8 cellular contexts compared by ENCODE assay signal in the genomic region with DNA sequence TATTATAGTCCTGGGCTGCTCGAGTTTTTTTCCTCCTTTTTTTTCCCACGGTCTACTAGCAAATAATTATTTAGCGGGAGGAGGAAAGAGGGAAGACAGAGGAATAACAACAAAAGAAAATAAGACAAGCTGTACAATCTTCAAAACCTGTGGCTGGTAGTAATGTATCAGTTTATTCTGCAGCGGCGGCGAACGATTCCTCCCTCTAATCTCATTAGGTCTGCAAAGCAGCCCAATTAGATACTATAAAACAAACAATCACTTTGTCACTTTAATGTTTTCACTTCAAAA. TPM values are rescaled to one million over a fixed set of nuclear protein-coding genes. Genes with fewer than 3 reads are reported as not detected.
DNase-seq lines count a peak whose midpoint lies in the region; ATAC-seq and TF ChIP-seq lines count a peak whose summit lies in the region.

No MANE protein-coding gene starts in this region.

- TF ChIP-seq POLR2A in lower leg skin (IDR thresholded peaks at IDR 0.05), result no peak

- H3K4me3 ChIP-seq in Caco-2 (ENCODE audit: low read depth, low read length) (peak overlapping the region; percentile 70), OCI-LY7 (ENCODE audit: low read depth, low read length, poor library complexity, severe bottlenecking) (peak overlapping the region; percentile 69), ectodermal cell (ENCODE audit: insufficient read depth, low read depth, low read length) (peak overlapping the region; percentile 48), osteoblast (ENCODE audit: insufficient read depth, low read length) (peak overlapping the region; percentile 97), lower leg skin (ENCODE audit: low read depth, poor library complexity, severe bottlenecking) (no peak overlapping the region)

- ATAC-seq in GM21723 (IDR thresholded peaks at IDR 0.05; ENCODE audit: unreplicated experiment), result no peak

- BruUV-seq in Caco-2 (replicated peaks; lab: Mats Ljungman, UMichigan) (TSS peak; percentile 100), OCI-LY7 (replicated peaks; lab: Mats Ljungman, UMichigan) (TSS peak; percentile 91)

- H3K4me2 ChIP-seq in OCI-LY7 (ENCODE audit: low read length), result peak overlapping the region; percentile 74
- H3K4me2 ChIP-seq in osteoblast (ENCODE audit: insufficient read depth, low read length), result peak overlapping the region; percentile 86

- no peaks in the 10 kb centered on the region for H3K27me3 Mint-ChIP-seq in Caco-2 (ENCODE audit: insufficient read depth, unreplicated experiment)

- no peaks in the 10 kb centered on the region for H3K9me3 Mint-ChIP-seq in Caco-2 (ENCODE audit: unreplicated experiment)

- no peak for TF ChIP-seq CTCF in Caco-2 (IDR thresholded peaks at IDR 0.05; ENCODE audit: insufficient read depth in 1 of 2, low read depth in 1 of 2, low read length in 1 of 2, severe bottlenecking in 1 of 2, unreplicated experiment in 1 of 2)
- peak; percentile 9; the same call in 1 of the 2 replicates for TF ChIP-seq CTCF in OCI-LY7 (conservative IDR thresholded peaks at IDR 0.05; ENCODE audit: low read length)
- TF ChIP-seq CTCF in osteoblast (IDR thresholded peaks at IDR 0.05; ENCODE audit: extremely low read depth, low read depth, low read length), result no peak
- TF ChIP-seq CTCF in lower leg skin (IDR thresholded peaks at IDR 0.05), result no peak

- H3K79me2 ChIP-seq in OCI-LY7 (ENCODE audit: insufficient read depth, low read depth, low read length), result peaks cover 26% of the 10 kb centered on the region; the same call in 1 of the 2 replicates
- peaks cover 45% of the 10 kb centered on the region for H3K79me2 ChIP-seq in osteoblast (ENCODE audit: insufficient read depth, low read length)

- H3K4me1 ChIP-seq in Caco-2, result peaks cover 35% of the 10 kb centered on the region
- H3K4me1 ChIP-seq in OCI-LY7 (ENCODE audit: insufficient read depth, low read length, poor library complexity, severe bottlenecking), result peaks cover 70% of the 10 kb centered on the region
- peaks cover 28% of the 10 kb centered on the region for H3K4me1 ChIP-seq in ectodermal cell (ENCODE audit: control insufficient read depth, insufficient read depth, low read length)
- peaks cover 50% of the 10 kb centered on the region for H3K4me1 ChIP-seq in osteoblast (ENCODE audit: insufficient read depth, low read length)

- CTCF ChIA-PET in Caco-2 (lab: Charles Lee) (interaction anchor here (0.7 to 1.2 kb wide), 6 partner anchors 26 to 631 kb away, joined by 3 to 4 read pairs (median 3); no protein-coding TSS in a partner anchor), OCI-LY7 (lab: Charles Lee; ENCODE audit: unreplicated experiment) (no interaction called here)

- peaks cover 60% of the 10 kb centered on the region for H3K36me3 Mint-ChIP-seq in Caco-2 (ENCODE audit: insufficient read depth, unreplicated experiment)

- H3K27ac Mint-ChIP-seq in Caco-2 (ENCODE audit: unreplicated experiment), result peak overlapping the region; percentile 99

- intact Hi-C loops in Caco-2 (cut with micrococcal nuclease; ENCODE audit: unreplicated experiment) (loop anchor here (1.0 to 10.0 kb wide), 7 partner anchors 189 to 631 kb away; no protein-coding TSS in a partner anchor), OCI-LY7 (cut with micrococcal nuclease; ENCODE audit: unreplicated experiment) (loop anchor here (2.0 to 10.0 kb wide), 6 partner anchors 61 to 646 kb away; a partner anchor contains a TSS), lower leg skin (cut with DNase I; ENCODE audit: low total_unique reads) (no loop called here)

- peak overlapping the region; percentile 71 for H3K27ac ChIP-seq in OCI-LY7 (ENCODE audit: low read depth, low read length, poor library complexity, severe bottlenecking)
- peak overlapping the region; percentile 97 for H3K27ac ChIP-seq in ectodermal cell (ENCODE audit: insufficient read depth, low read depth, low read length, poor library complexity, severe bottlenecking)
- peak overlapping the region; percentile 91 for H3K27ac ChIP-seq in osteoblast (ENCODE audit: low read depth, low read length)

- H3K9me3 ChIP-seq in Caco-2, result no peaks in the 10 kb centered on the region
- no peaks in the 10 kb centered on the region for H3K9me3 ChIP-seq in OCI-LY7 (ENCODE audit: low read length)
- no peaks in the 10 kb centered on the region for H3K9me3 ChIP-seq in ectodermal cell (ENCODE audit: control insufficient read depth, low read length)
- no peaks in the 10 kb centered on the region for H3K9me3 ChIP-seq in osteoblast (ENCODE audit: low read depth, low read length)

- H2AFZ ChIP-seq in OCI-LY7 (ENCODE audit: low read length), result no peak overlapping the region
- H2AFZ ChIP-seq in osteoblast (ENCODE audit: low read length), result peak overlapping the region; percentile 56

- peaks cover 10% of the 10 kb centered on the region; the same call in 1 of the 2 replicates for H4K20me1 ChIP-seq in OCI-LY7 (ENCODE audit: insufficient read depth, low read length)
- peaks cover 25% of the 10 kb centered on the region for H4K20me1 ChIP-seq in osteoblast (ENCODE audit: insufficient read depth, low read length)

- H3K4me3 Mint-ChIP-seq in Caco-2 (ENCODE audit: unreplicated experiment), result peak overlapping the region; percentile 98

- no peaks in the 10 kb centered on the region for H3K36me3 ChIP-seq in Caco-2 (ENCODE audit: control insufficient read depth, insufficient read depth, low read length)
- peaks cover 21% of the 10 kb centered on the region for H3K36me3 ChIP-seq in OCI-LY7 (ENCODE audit: insufficient read depth, low read length)
- peaks cover 5% of the 10 kb centered on the region for H3K36me3 ChIP-seq in ectodermal cell (ENCODE audit: control insufficient read depth, insufficient read depth, low read length)
- peaks cover 7% of the 10 kb centered on the region for H3K36me3 ChIP-seq in osteoblast (ENCODE audit: insufficient read depth, low read length)

- WGBS in ectodermal cell, 2 experiments, result 0% methylated on average over 4 to 5 of the region's 7 CpGs
- 0 to 1% methylated on average over 7 of the region's 7 CpGs for WGBS in lower leg skin, 2 donors

- POLR2A ChIA-PET in Caco-2 (lab: Charles Lee), result interaction anchor here (0.6 to 1.9 kb wide), 7 partner anchors 13 to 536 kb away, joined by 3 to 32 read pairs (median 6); no protein-coding TSS in a partner anchor
- POLR2A ChIA-PET in OCI-LY7 (lab: Charles Lee), result interaction anchor here (0.6 to 1.7 kb wide), 5 partner anchors 31 to 119 kb away, joined by 3 to 4 read pairs (median 3); no protein-coding TSS in a partner anchor

- H3K27me3 ChIP-seq in Caco-2 (replicated peaks; ENCODE audit: control insufficient read depth, insufficient read depth, low read length) (no peaks in the 10 kb centered on the region), ectodermal cell (ENCODE audit: control insufficient read depth, insufficient read depth, low read length, poor library complexity, severe bottlenecking) (no peaks in the 10 kb centered on the region), osteoblast (ENCODE audit: insufficient read depth, low read length) (no peaks in the 10 kb centered on the region)

- DNase-seq in Caco-2 (no peak), OCI-LY7 (ENCODE audit: low spot score) (no peak), osteoblast (ENCODE audit: insufficient read length, low spot score, missing footprints) (no peak), lower leg skin (ENCODE audit: low spot score in 2 of 2) (no peak), RKO (ENCODE audit: low spot score) (no peak), DMS114 treated with DMSO at 0.1 percent for 48 hours (lab: John Stamatoyannopoulos, UW; ENCODE audit: unreplicated experiment) (no peak)

- H3K4me1 Mint-ChIP-seq in Caco-2 (ENCODE audit: low read depth, unreplicated experiment), result peaks cover 14% of the 10 kb centered on the region

- H3K9me2 ChIP-seq in OCI-LY7 (ENCODE audit: insufficient read depth, low read length), result no peaks in the 10 kb centered on the region

RNA-seq across cellular contexts. Expression of a gene that starts 0.4 kb away (rescaled TPM):
- total RNA-seq in Caco-2 (2022) (96.0 and 105 TPM in 2 replicates), OCI-LY7 (2022) (31.9 and 35.7 TPM in 2 replicates), osteoblast (21.5 and 29.7 TPM in 2 replicates), lower leg skin (100 to 1,000 TPM in 3 of 4 donors, 10 to 100 TPM in 1; 95.7 to 136 (median 124) TPM)
- 19.7 and 37.9 TPM in 2 replicates for total RNA-seq in OCI-LY7 (2014; rRNA removed; shearing (Covaris generic))
- polyA plus RNA-seq in ectodermal cell (2013, experiment 1 of 4), result 100.0 TPM
- polyA plus RNA-seq in ectodermal cell (2013, experiment 2 of 4), result 112 TPM
- polyA plus RNA-seq in ectodermal cell (2013, experiment 3 of 4), result 80.2 TPM
- polyA plus RNA-seq in ectodermal cell (2013, experiment 4 of 4), result 77.9 TPM
